In the genomic region with DNA sequence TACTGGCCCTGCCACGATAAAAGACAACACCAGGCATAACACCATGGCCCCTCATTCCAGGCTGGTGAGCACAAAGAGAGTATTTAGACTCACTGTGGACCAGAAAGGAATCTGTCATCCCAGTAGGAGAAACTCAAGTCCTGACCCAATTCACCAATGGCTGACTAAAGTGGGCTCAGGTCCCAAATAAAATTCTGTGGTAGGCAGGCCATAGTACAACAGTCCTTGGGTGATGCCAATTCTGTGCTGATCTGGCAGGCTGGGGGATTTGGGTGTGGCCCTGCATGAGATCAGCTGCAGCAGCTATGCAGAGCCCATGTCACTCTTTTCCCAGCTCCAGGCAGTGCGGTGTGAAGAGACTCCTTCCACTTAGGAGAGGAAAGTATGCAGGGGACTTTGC, we compare ENCODE assay signal across 21 cellular contexts.
"Had no signal": no experiment of that assay in that cellular context is flagged by ENCODE, and none has a peak within 500 bp of the region (broad histone marks: within the 10 kb centered on the region; RNA-seq: fewer than 3 reads in every experiment).

No MANE protein-coding gene starts in this region.

- H3K27ac Mint-ChIP-seq: immature natural killer cell, mesothelial cell of epicardium had no signal

- H3K4me3 Mint-ChIP-seq: immature natural killer cell, mesothelial cell of epicardium had no signal

- H3K27me3 ChIP-seq: dorsolateral prefrontal cortex, esophagus muscularis mucosa, foreskin keratinocyte, gastroesophageal sphincter, heart left ventricle, hepatocyte, left lung had no signal

- H3K36me3 ChIP-seq: esophagus muscularis mucosa, gastroesophageal sphincter, heart left ventricle, left lung, lower lobe of right lung had no signal

- DNase-seq: dermis blood vessel endothelial cell; dorsolateral prefrontal cortex; effector CD4-positive, alpha-beta T cell; effector memory CD4-positive, alpha-beta T cell; foreskin keratinocyte; hypothalamus; immature natural killer cell; islet precursor cell; kidney; kidney glomerular epithelial cell; left lung; left ventricle myocardium superior; lower lobe of right lung; mesenchymal stem cell; mucosa of descending colon had no signal

- ATAC-seq: foreskin keratinocyte, gastroesophageal sphincter, left lung, left ventricle myocardium superior, lower lobe of right lung, mucosa of descending colon had no signal

- H2AFZ ChIP-seq: hepatocyte had no signal

- H3K4me1 Mint-ChIP-seq: immature natural killer cell, mesothelial cell of epicardium had no signal

- H3K27ac ChIP-seq: coronary artery, dorsolateral prefrontal cortex, esophagus muscularis mucosa, foreskin keratinocyte, gastroesophageal sphincter, heart left ventricle, hepatocyte, left lung, lower lobe of right lung had no signal

- H3K4me2 ChIP-seq: hepatocyte had no signal

- H3K4me1 ChIP-seq: esophagus muscularis mucosa, foreskin keratinocyte, gastroesophageal sphincter, heart left ventricle, left lung, lower lobe of right lung had no signal

- H3K79me2 ChIP-seq: hepatocyte had no signal

- H3K4me3 ChIP-seq: coronary artery, dorsolateral prefrontal cortex, esophagus muscularis mucosa, gastroesophageal sphincter, heart left ventricle, hepatocyte, left lung, lower lobe of right lung, mucosa of descending colon had no signal
